9 cellular contexts compared by ENCODE assay signal in genomic region chr7:139702811-139703467, GRCh38.
A peak's percentile ranks its signal among the peaks of the same experiment; 100 is the strongest.
DNase-seq lines count a peak whose midpoint lies in the region; ATAC-seq lines count a peak whose summit lies in the region.
"Had no signal": no experiment of that assay in that cellular context is flagged by ENCODE, and none has a peak within 500 bp of the region (broad histone marks: within the 10 kb centered on the region; RNA-seq: fewer than 3 reads in every experiment).

No MANE protein-coding gene starts in this region.

- H3K27ac ChIP-seq in mucosa of rectum (ENCODE audit: low read depth in 2 of 2, low read length in 2 of 2) = peak overlapping the region; percentile 25 to 53

- H3K4me3 Mint-ChIP-seq in IgD-negative memory B cell = peak overlapping the region; percentile 27 to 81 (median 65)

- no peaks in the 10 kb centered on the region for H3K9me3 Mint-ChIP-seq in IgD-negative memory B cell

- peaks cover 43 to 65% (median 48%) of the 10 kb centered on the region in 3 donors for H3K4me1 Mint-ChIP-seq in IgD-negative memory B cell

- DNase-seq in DMS53 treated with DMSO at 0.1 percent for 48 hours (lab: John Stamatoyannopoulos, UW; ENCODE audit: unreplicated experiment) (no peak), AML-193 (lab: John Stamatoyannopoulos, UW) (no peak), NCI-H146 (lab: John Stamatoyannopoulos, UW) (no peak), RPMI8226 (no peak)
- DNase-seq: NCI-H524 had no signal

- H3K36me3 ChIP-seq in mucosa of rectum (ENCODE audit: control insufficient read depth in 2 of 2, insufficient read depth in 2 of 2, low read length in 2 of 2) = peaks cover 7 to 10% of the 10 kb centered on the region in 2 donors

- H3K27me3 Mint-ChIP-seq in IgD-negative memory B cell = no peaks in the 10 kb centered on the region

- H3K4me1 ChIP-seq in mucosa of rectum (ENCODE audit: control insufficient read depth in 2 of 2, insufficient read depth in 2 of 2, low read length in 2 of 2) = peaks cover 6 to 7% of the 10 kb centered on the region in 2 donors

- no peak overlapping the region for H3K4me3 ChIP-seq in mucosa of rectum (ENCODE audit: low read length in 2 of 2)

- ATAC-seq in GM18508 (IDR thresholded peaks at IDR 0.05; ENCODE audit: insufficient read depth, unreplicated experiment) (peak; percentile 57), GM21723 (IDR thresholded peaks at IDR 0.05; ENCODE audit: unreplicated experiment) (peak; percentile 78)

- H3K27me3 ChIP-seq in mucosa of rectum (ENCODE audit: control insufficient read depth in 2 of 2, insufficient read depth in 2 of 2, low read length in 2 of 2) = no peaks in the 10 kb centered on the region

- H3K9me3 ChIP-seq in mucosa of rectum (ENCODE audit: control insufficient read depth in 2 of 2, low read length in 2 of 2) = no peaks in the 10 kb centered on the region

- peaks cover 13% of the 10 kb centered on the region for H3K36me3 Mint-ChIP-seq in IgD-negative memory B cell

- H3K27ac Mint-ChIP-seq in IgD-negative memory B cell = peak overlapping the region; percentile 67 to 97 (median 95)

- no peak overlapping the region for H3K9ac ChIP-seq in mucosa of rectum (ENCODE audit: low read depth in 1 of 2, low read length in 2 of 2)
